ENCODE assay signal across 16 cellular contexts in the genomic region with DNA sequence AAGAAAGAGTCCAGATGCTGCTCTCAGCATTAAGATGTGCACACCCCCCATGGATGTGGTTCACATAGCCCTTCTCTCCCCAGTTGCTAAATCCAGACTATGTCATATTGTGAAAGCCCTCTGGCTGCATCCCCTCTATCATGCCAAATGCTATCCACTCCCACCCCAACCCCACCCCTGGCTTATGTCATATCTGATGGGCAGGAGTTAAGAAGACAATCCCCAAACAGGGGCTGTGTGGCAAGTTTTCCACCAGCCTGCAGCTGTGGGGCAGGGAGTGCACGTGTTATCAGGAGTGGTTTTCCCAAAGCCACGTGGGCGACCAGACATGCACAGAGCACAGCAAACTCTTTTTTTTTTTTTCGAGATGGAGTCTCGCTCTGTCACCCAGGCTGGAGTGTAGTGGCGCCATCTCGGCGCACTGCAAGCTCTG. TPM values are rescaled to one million over a fixed set of nuclear protein-coding genes. Genes with fewer than 3 reads are reported as not detected.
DNase-seq lines count a peak whose midpoint lies in the region; ATAC-seq, FAIRE-seq and TF ChIP-seq lines count a peak whose summit lies in the region.
"Had no signal": no experiment of that assay in that cellular context is flagged by ENCODE, and none has a peak within 500 bp of the region (broad histone marks: within the 10 kb centered on the region; RNA-seq: fewer than 3 reads in every experiment).

No MANE protein-coding gene starts in this region.

- H3K4me1 ChIP-seq in small intestine (ENCODE audit: control insufficient read depth in 2 of 2, insufficient read depth in 1 of 2, low read depth in 1 of 2, low read length in 1 of 2) (no peaks in the 10 kb centered on the region), tibial nerve (peaks cover 0 to 24% (median 8%) of the 10 kb centered on the region in 4 donors)

- H3K4me3 Mint-ChIP-seq in CD4-positive, alpha-beta T cell, result no peak overlapping the region
- H3K4me3 Mint-ChIP-seq in activated naive CD8-positive, alpha-beta T cell treated with anti-CD3 and anti-CD28 coated beads, Interleukin-2, amount 50 U/mL, for 24 hours, result no peak overlapping the region

- H3K9me3 Mint-ChIP-seq in CD4-positive, alpha-beta T cell, result no peaks in the 10 kb centered on the region
- H3K9me3 Mint-ChIP-seq in activated naive CD8-positive, alpha-beta T cell treated with anti-CD3 and anti-CD28 coated beads, Interleukin-2, amount 50 U/mL, for 24 hours, result no peaks in the 10 kb centered on the region

- H3K27ac ChIP-seq in CD4-positive, alpha-beta T cell (ENCODE audit: low read depth, low read length), result peak overlapping the region; percentile 2
- H3K27ac ChIP-seq in small intestine (ENCODE audit: low read depth in 1 of 2, low read length in 1 of 2) (no peak overlapping the region), tibial nerve (no peak overlapping the region)
- H3K27ac ChIP-seq: epithelial cell of prostate had no signal

- H3K36me3 Mint-ChIP-seq in CD4-positive, alpha-beta T cell (ENCODE audit: low read depth), result peaks cover 75% of the 10 kb centered on the region
- peaks cover 9% of the 10 kb centered on the region for H3K36me3 Mint-ChIP-seq in activated naive CD8-positive, alpha-beta T cell treated with anti-CD3 and anti-CD28 coated beads, Interleukin-2, amount 50 U/mL, for 24 hours (ENCODE audit: low read depth)

- no peak for FAIRE-seq in small intestine (lab: Jason Lieb, UNC)

- no peak for TF ChIP-seq EP300 in tibial nerve (IDR thresholded peaks at IDR 0.05)

- ATAC-seq in CD4-positive, alpha-beta T cell (ENCODE audit: poor library complexity), result no peak
- no peak for ATAC-seq in activated naive CD8-positive, alpha-beta T cell treated with anti-CD3 and anti-CD28 coated beads, Interleukin-2, amount 50 U/mL, for 24 hours
- ATAC-seq in left lobe of liver, result peak; percentile 52
- no peak for ATAC-seq in HG02610 (IDR thresholded peaks at IDR 0.05; ENCODE audit: unreplicated experiment)

- H3K27ac Mint-ChIP-seq in CD4-positive, alpha-beta T cell, result peak overlapping the region; percentile 72
- peak overlapping the region; percentile 72 for H3K27ac Mint-ChIP-seq in activated naive CD8-positive, alpha-beta T cell treated with anti-CD3 and anti-CD28 coated beads, Interleukin-2, amount 50 U/mL, for 24 hours

- H3K36me3 ChIP-seq in small intestine (ENCODE audit: control insufficient read depth in 2 of 2, insufficient read depth in 2 of 2, low read length in 2 of 2) (no peaks in the 10 kb centered on the region), tibial nerve (peaks cover 0 to 5% (median 0%) of the 10 kb centered on the region in 3 donors)

- intact Hi-C loops in CD4-positive, alpha-beta T cell (cut with DNase I, micrococcal nuclease), result no loop called here

- TF ChIP-seq CTCF in CD4-positive, alpha-beta T cell (IDR thresholded peaks at IDR 0.05), result no peak
- TF ChIP-seq CTCF in tibial nerve (IDR thresholded peaks at IDR 0.05), result no peak

- H3K27me3 Mint-ChIP-seq in CD4-positive, alpha-beta T cell, result no peaks in the 10 kb centered on the region
- H3K27me3 Mint-ChIP-seq in activated naive CD8-positive, alpha-beta T cell treated with anti-CD3 and anti-CD28 coated beads, Interleukin-2, amount 50 U/mL, for 24 hours, result no peaks in the 10 kb centered on the region

- CTCF ChIA-PET in CD4-positive, alpha-beta T cell (lab: Charles Lee), result no interaction called here

- no peak for TF ChIP-seq POLR2A in tibial nerve (IDR thresholded peaks at IDR 0.05)

- no peak overlapping the region for H3K4me3 ChIP-seq in Jurkat, Clone E6-1 (ENCODE audit: low read length)
- H3K4me3 ChIP-seq in small intestine (ENCODE audit: low read depth in 1 of 2, low read length in 2 of 2) (no peak overlapping the region), tibial nerve (no peak overlapping the region)
- H3K4me3 ChIP-seq: lung had no signal

- peaks cover 81% of the 10 kb centered on the region for H3K4me1 Mint-ChIP-seq in CD4-positive, alpha-beta T cell (ENCODE audit: low read depth)
- H3K4me1 Mint-ChIP-seq in activated naive CD8-positive, alpha-beta T cell treated with anti-CD3 and anti-CD28 coated beads, Interleukin-2, amount 50 U/mL, for 24 hours, result peaks cover 76% of the 10 kb centered on the region

- POLR2A ChIA-PET in CD4-positive, alpha-beta T cell (lab: Charles Lee), result interaction anchor here (0.8 to 4.4 kb wide), 3 partner anchors 10 to 14 kb away, joined by 3 to 34 read pairs (median 11); no protein-coding TSS in a partner anchor

- no peak for DNase-seq in CD4-positive, alpha-beta T cell
- peak; percentile 75 for DNase-seq in Jurkat, Clone E6-1 (ENCODE audit: low read depth, low spot score)
- no peak for DNase-seq in activated naive CD8-positive, alpha-beta T cell treated with anti-CD3 and anti-CD28 coated beads, Interleukin-2, amount 50 U/mL, for 24 hours
- DNase-seq in left lobe of liver (ENCODE audit: low spot score) (no peak), small intestine (no peak), COLO668 (lab: John Stamatoyannopoulos, UW; ENCODE audit: unreplicated experiment) (no peak), tibial nerve (ENCODE audit: low spot score in 2 of 2) (no peak)
- DNase-seq: activated CD4-positive, alpha-beta T cell treated with anti-CD3 and anti-CD28 coated beads, Interleukin-2, amount 50 U/mL, for 1 hour; activated gamma-delta T cell treated with Interleukin-2 at 50 U/mL for 16 hours; H7; NCI-H2171 treated with DMSO at 0.1 percent for 48 hours; NK-92 treated with Interleukin-12 subunit alpha and Interleukin-12 subunit beta, amount 100 ng/mL, for 24 hours; substantia nigra had no signal

- H3K27me3 ChIP-seq in CD4-positive, alpha-beta T cell (ENCODE audit: control insufficient read depth, insufficient read depth, low read length), result no peaks in the 10 kb centered on the region
- H3K27me3 ChIP-seq in small intestine (ENCODE audit: control insufficient read depth in 2 of 2, insufficient read depth in 2 of 2, low read length in 2 of 2), result no peaks in the 10 kb centered on the region
- H3K27me3 ChIP-seq in tibial nerve, result no peaks in the 10 kb centered on the region

- H3K9me3 ChIP-seq in CD4-positive, alpha-beta T cell (ENCODE audit: control insufficient read depth, low read length), result no peaks in the 10 kb centered on the region
- H3K9me3 ChIP-seq in small intestine (ENCODE audit: control insufficient read depth, low read depth), result no peaks in the 10 kb centered on the region
- H3K9me3 ChIP-seq in tibial nerve, result no peaks in the 10 kb centered on the region

- 64 to 73% (median 68%) methylated on average over 8 of the region's 8 CpGs for WGBS in small intestine, 3 donors
- 85 to 90% methylated on average over 8 of the region's 8 CpGs for WGBS in tibial nerve, 2 donors

RNA-seq across cellular contexts. Expression of a gene that starts 10.0 kb away (rescaled TPM):
- 10 to 100 TPM; 23.2 to 26.5 TPM for total RNA-seq in CD4-positive, alpha-beta T cell
- 30.8 TPM for polyA plus RNA-seq in Jurkat, Clone E6-1 (2012; ENCODE audit: insufficient read depth, insufficient read length)
- total RNA-seq in left lobe of liver (5.3 TPM), tibial nerve (10 to 100 TPM; 12.9 to 23.1 (median 18.3) TPM)
- 1 to 10 TPM; 2.9 to 8.0 (median 6.5) TPM for polyA plus RNA-seq in small intestine

RNA-seq across cellular contexts. Expression of a gene that starts 34.5 kb away (rescaled TPM):
- 100 to 1,000 TPM; 178 to 187 TPM for total RNA-seq in CD4-positive, alpha-beta T cell
- polyA plus RNA-seq in Jurkat, Clone E6-1 (2012; ENCODE audit: insufficient read depth, insufficient read length), result 53.9 TPM
- total RNA-seq in left lobe of liver (14.4 TPM), tibial nerve (10 to 100 TPM; 31.6 to 45.6 (median 42.0) TPM)
- 10 to 100 TPM in 1 of 3 donors, 1 to 10 TPM in 2; 5.7 to 12.5 (median 6.0) TPM for polyA plus RNA-seq in small intestine

RNA-seq across cellular contexts. Expression of a gene that starts 46.2 kb away (rescaled TPM):
- total RNA-seq in CD4-positive, alpha-beta T cell, result 10 to 100 TPM; 44.0 to 46.8 TPM
- polyA plus RNA-seq in Jurkat, Clone E6-1 (2012; ENCODE audit: insufficient read depth, insufficient read length), result 95.8 TPM
- 54.5 TPM for total RNA-seq in left lobe of liver
- polyA plus RNA-seq in small intestine, result 100 to 1,000 TPM in 1 of 3 donors, 10 to 100 TPM in 2; 83.0 to 108 (median 85.1) TPM
- total RNA-seq in tibial nerve, result 10 to 100 TPM; 29.6 to 46.5 (median 42.8) TPM
